ENCODE assay signal across 9 cellular contexts in genomic region chr20:1327241-1327653, GRCh38. TPM values are rescaled to one million over a fixed set of nuclear protein-coding genes. Genes with fewer than 3 reads are reported as not detected.
DNase-seq lines count a peak whose midpoint lies in the region; TF ChIP-seq lines count a peak whose summit lies in the region.
"Had no signal": no experiment of that assay in that cellular context is flagged by ENCODE, and none has a peak within 500 bp of the region (broad histone marks: within the 10 kb centered on the region; RNA-seq: fewer than 3 reads in every experiment).

No MANE protein-coding gene starts in this region.

- no peak for TF ChIP-seq CTCF in mammary epithelial cell (conservative IDR thresholded peaks at IDR 0.05 in 1 of 2, IDR thresholded peaks at IDR 0.05 in 1 of 2; ENCODE audit: extremely low read depth in 1 of 2, insufficient read depth in 1 of 2, low read depth in 1 of 2, low read length in 2 of 2)
- no peak for TF ChIP-seq CTCF in vagina (IDR thresholded peaks at IDR 0.05)
- no peak for TF ChIP-seq CTCF in A673 (conservative IDR thresholded peaks at IDR 0.05; ENCODE audit: low read depth, low read length)

- H3K9me3 ChIP-seq in mammary epithelial cell (replicated peaks; ENCODE audit: insufficient read depth, low read length): no peaks in the 10 kb centered on the region
- H3K9me3 ChIP-seq in vagina: no peaks in the 10 kb centered on the region
- no peaks in the 10 kb centered on the region for H3K9me3 ChIP-seq in A673 (ENCODE audit: low read depth, low read length, poor library complexity, severe bottlenecking)

- TF ChIP-seq POLR2A in vagina (IDR thresholded peaks at IDR 0.05): no peak

- POLR2A ChIA-PET in A673 (lab: Charles Lee; ENCODE audit: low non-redundant PET): interaction anchor here (0.6 kb wide), 1 partner anchor 101 kb away, joined by 3 read pairs; no protein-coding TSS in a partner anchor

- H3K4me3 ChIP-seq in mammary epithelial cell (replicated peaks in 1 of 3; ENCODE audit: insufficient read depth in 1 of 3, low read depth in 2 of 3, low read length in 3 of 3) (no peak overlapping the region), vagina (peak overlapping the region; percentile 26 to 85), A673 (ENCODE audit: low read depth, low read length, poor library complexity, severe bottlenecking) (no peak overlapping the region)

- in situ Hi-C loops in mammary epithelial cell (cut with MboI; ENCODE audit: low sequenced_read_pairs in 2 of 2): loop anchor here in 1 of 2 donors (5.0 kb wide), 1 partner anchor 105 kb away; no protein-coding TSS in a partner anchor

- H3K36me3 ChIP-seq in mammary epithelial cell (ENCODE audit: insufficient read depth, low read length) (no peaks in the 10 kb centered on the region), vagina (no peaks in the 10 kb centered on the region), A673 (ENCODE audit: insufficient read depth, low read length, poor library complexity, severe bottlenecking) (peaks cover 4% of the 10 kb centered on the region)

- intact Hi-C loops in mammary epithelial cell (cut with micrococcal nuclease): loop anchor here (5.0 kb wide), 1 partner anchor 50 kb away; no protein-coding TSS in a partner anchor
- intact Hi-C loops in vagina (cut with DNase I): no loop called here
- intact Hi-C loops in A673 (cut with micrococcal nuclease; ENCODE audit: unreplicated experiment): no loop called here

- BruUV-seq in mammary epithelial cell (replicated peaks; lab: Mats Ljungman, UMichigan): no TSS peak
- no TSS peak for BruUV-seq in A673 (replicated peaks; lab: Mats Ljungman, UMichigan)

- H3K27me3 ChIP-seq in mammary epithelial cell (ENCODE audit: insufficient read depth, low read length) (no peaks in the 10 kb centered on the region), vagina (no peaks in the 10 kb centered on the region), A673 (replicated peaks; ENCODE audit: insufficient read depth, low read depth, low read length, poor library complexity) (no peaks in the 10 kb centered on the region)

- H3K4me1 ChIP-seq in mammary epithelial cell (ENCODE audit: insufficient read depth, low read length) (peaks cover 55% of the 10 kb centered on the region), vagina (peaks cover 61% of the 10 kb centered on the region), A673 (ENCODE audit: insufficient read depth, low read length, poor library complexity, severe bottlenecking) (peaks cover 29% of the 10 kb centered on the region)

- H4K20me1 ChIP-seq in mammary epithelial cell (ENCODE audit: insufficient read depth, low read length): no peaks in the 10 kb centered on the region

- peak; percentile 14 for DNase-seq in stimulated activated CD4-positive, alpha-beta T cell treated with anti-CD3 and anti-CD28 coated beads, Interleukin-4, amount 100 ng/mL, for 24 hours
- DNase-seq in stimulated activated CD4-positive, alpha-beta T cell treated with anti-CD3 and anti-CD28 coated beads, Interleukin-2, amount 100 ng/mL, for 24 hours: no peak
- DNase-seq in mammary epithelial cell: no peak
- peak; percentile 26 to 59 for DNase-seq in lung microvascular endothelial cell (ENCODE audit: low read depth in 2 of 2)
- DNase-seq in vagina (ENCODE audit: extremely low spot score in 2 of 2): peak; percentile 90 to 94
- no peak for DNase-seq in A673 (ENCODE audit: low spot score)
- no peak for DNase-seq in effector CD4-positive, alpha-beta T cell
- no peak for DNase-seq in epidermal melanocyte (ENCODE audit: insufficient read length, low spot score)
- DNase-seq: stimulated activated naive CD4-positive, alpha-beta T cell had no signal

- H3K27ac ChIP-seq in mammary epithelial cell (ENCODE audit: insufficient read depth, low read depth, low read length): peak overlapping the region; percentile 99
- H3K27ac ChIP-seq in vagina: peak overlapping the region; percentile 100
- H3K27ac ChIP-seq in A673 (ENCODE audit: low read depth, low read length, poor library complexity, severe bottlenecking): no peak overlapping the region

- dilution Hi-C loops in mammary epithelial cell (cut with HindIII; ENCODE audit: low sequenced_read_pairs): loop anchor here (5.0 kb wide), 1 partner anchor 75 kb away; no protein-coding TSS in a partner anchor

- H3K9ac ChIP-seq in mammary epithelial cell (ENCODE audit: insufficient read depth, low read length): no peak overlapping the region

- CTCF ChIA-PET in mammary epithelial cell (lab: Charles Lee; ENCODE audit: low non-redundant PET): interaction anchor here (1.1 kb wide), 1 partner anchor 9 kb away, joined by 4 read pairs; no protein-coding TSS in a partner anchor
- CTCF ChIA-PET in A673 (lab: Charles Lee): no interaction called here

- no peak overlapping the region for H2AFZ ChIP-seq in mammary epithelial cell (ENCODE audit: low read depth, low read length)

- 25% methylated on average over 8 of the region's 8 CpGs for WGBS in mammary epithelial cell (ENCODE audit: low coverage, missing lambda C conversion rate)

- H3K79me2 ChIP-seq in mammary epithelial cell (ENCODE audit: insufficient read depth, low read length): peaks cover 68% of the 10 kb centered on the region

- peak overlapping the region; percentile 83 for H3K4me2 ChIP-seq in mammary epithelial cell (ENCODE audit: insufficient read depth, low read depth, low read length)

RNA-seq across cellular contexts. Expression of gene SDCBP2, which starts 1.7 kb away (rescaled TPM):
- total RNA-seq in mammary epithelial cell: 10 to 100 TPM in 1 of 2 donors, 1 to 10 TPM in 1; 9.1 to 13.8 TPM
- polyA plus RNA-seq in mammary epithelial cell: 22.2 TPM
- polyA minus RNA-seq in mammary epithelial cell: not detected
- 2.0 and 4.4 TPM in 2 replicates for total RNA-seq in lung microvascular endothelial cell
- total RNA-seq in vagina: 43.5 TPM
- 3.4 and 3.5 TPM in 2 replicates for total RNA-seq in A673 (2021)

Comparison
In these comparisons a context has a peak if more than half of its experiments do, and no peak if none do; other contexts are left out.
1. DNase-seq: peak in stimulated activated CD4-positive, alpha-beta T cell treated with anti-CD3 and anti-CD28 coated beads, Interleukin-4, amount 100 ng/mL, for 24 hours (single experiment), lung microvascular endothelial cell (2 of 2) and vagina (2 of 2); none in stimulated activated CD4-positive, alpha-beta T cell treated with anti-CD3 and anti-CD28 coated beads, Interleukin-2, amount 100 ng/mL, for 24 hours (0 of 2), mammary epithelial cell (single experiment), A673 (single experiment), effector CD4-positive, alpha-beta T cell (single experiment) and epidermal melanocyte (single experiment).
2. H3K4me3 ChIP-seq: peak in vagina (2 of 2); none in mammary epithelial cell (0 of 3) and A673 (single experiment).